In the genomic region with DNA sequence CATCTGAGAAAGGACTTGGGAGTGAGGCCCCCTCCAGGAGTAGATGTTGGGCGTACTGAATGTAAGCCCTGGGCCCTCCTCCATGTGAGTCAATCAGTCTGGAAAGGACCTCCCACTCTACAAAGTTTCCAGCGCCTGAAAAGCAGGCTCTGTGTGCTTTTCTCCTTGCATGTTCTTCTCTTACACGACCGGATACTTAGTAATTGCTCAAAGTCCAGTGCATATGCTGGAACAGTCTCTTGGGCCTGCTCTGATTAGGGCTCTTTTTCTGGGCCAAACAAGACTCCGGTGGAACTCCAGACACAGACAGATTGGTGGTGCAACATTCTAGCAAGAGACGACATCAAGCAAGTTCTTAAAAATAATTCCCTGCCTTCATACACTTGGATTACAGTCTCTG, we compare ENCODE assay signal across 27 cellular contexts.
"Had no signal": no experiment of that assay in that cellular context is flagged by ENCODE, and none has a peak within 500 bp of the region (broad histone marks: within the 10 kb centered on the region; RNA-seq: fewer than 3 reads in every experiment).

No MANE protein-coding gene starts in this region.

- DNase-seq: stimulated activated CD4-positive, alpha-beta T cell treated with anti-CD3 and anti-CD28 coated beads, Interleukin-2, amount 100 ng/mL, for 48 hours; stimulated activated CD4-positive, alpha-beta T cell treated with anti-CD3 and anti-CD28 coated beads, Interleukin-4, amount 100 ng/mL, for 1 hour; stimulated activated CD4-positive, alpha-beta T cell treated with anti-CD3 and anti-CD28 coated beads, Interleukin-4, amount 100 ng/mL, for 24 hours; stimulated activated CD4-positive, alpha-beta T cell treated with anti-CD3 and anti-CD28 coated beads, Interleukin-4, amount 100 ng/mL, for 4 hours; stimulated activated CD8-positive, alpha-beta memory T cell treated with anti-CD3 and anti-CD28 coated beads, Interleukin-4, amount 100 ng/mL, for 48 hours; stimulated activated naive B cell treated with anti-CD40 and anti-IgM and Interleukin-4, amounts not matched to agents 10 μg/mL and 1 μg/mL and 100 μg/mL, for 72 hours; stimulated activated naive CD4-positive, alpha-beta T cell; stimulated activated naive CD4-positive, alpha-beta T cell treated with Interleukin-2 at 50 U/mL for 16 hours; stimulated activated naive CD8-positive, alpha-beta T cell treated with anti-CD3 and anti-CD28 coated beads, Interleukin-15, amount 100 ng/mL, for 72 hours; stimulated activated naive CD8-positive, alpha-beta T cell treated with anti-CD3 and anti-CD28 coated beads, Interleukin-15, Interleukin-2, amounts not matched to agents 100 U/mL and 50 U/mL, for 24 hours; stomach; substantia nigra; testis; thyroid gland; tibial artery; transverse colon; trophoblast cell; upper lobe of left lung; upper lobe of right lung; uterus had no signal

- FAIRE-seq: urothelium cell line had no signal

- H3K4me1 ChIP-seq: suprapubic skin, testis, thyroid gland, tibial artery, tibial nerve, upper lobe of left lung, upper lobe of right lung, uterus, vagina had no signal

- H3K27ac ChIP-seq: suprapubic skin, testis, thoracic aorta, thyroid gland, tibial artery, tibial nerve, upper lobe of left lung, upper lobe of right lung, uterus, vagina had no signal

- ATAC-seq: stimulated activated effector memory CD8-positive, alpha-beta T cell treated with anti-CD3 and anti-CD28 coated beads, Interleukin-12 subunit alpha, Interleukin-12 subunit beta, amount 100 ng/mL, for 72 hours; stimulated activated memory B cell treated with anti-CD40 and anti-IgM and Interleukin-4, amounts not matched to agents 10 μg/mL and 1 μg/mL and 100 μg/mL, for 72 hours; stimulated activated naive B cell treated with anti-CD40 and anti-IgM and Interleukin-4, amounts not matched to agents 10 μg/mL and 1 μg/mL and 100 μg/mL, for 72 hours; stimulated activated naive CD8-positive, alpha-beta T cell treated with anti-CD3 and anti-CD28 coated beads, Interleukin-15, amount 100 ng/mL, for 72 hours; stimulated activated naive CD8-positive, alpha-beta T cell treated with anti-CD3 and anti-CD28 coated beads, Interleukin-15, Interleukin-2, amounts not matched to agents 100 U/mL and 50 U/mL, for 24 hours; upper lobe of right lung had no signal

- H3K9me3 ChIP-seq: stomach, suprapubic skin, testis, thoracic aorta, thyroid gland, tibial artery, tibial nerve, transverse colon, upper lobe of left lung, upper lobe of right lung, uterus, vagina had no signal

- H3K4me3 ChIP-seq: stomach, suprapubic skin, testis, thoracic aorta, thyroid gland, tibial artery, tibial nerve, transverse colon, upper lobe of left lung, upper lobe of right lung, uterus, vagina had no signal

- H3K36me3 ChIP-seq: stomach, suprapubic skin, thoracic aorta, thyroid gland, tibial artery, tibial nerve, transverse colon, upper lobe of left lung, upper lobe of right lung, uterus, vagina had no signal

- H3K27me3 ChIP-seq: stomach, suprapubic skin, testis, thyroid gland, tibial artery, tibial nerve, transverse colon, upper lobe of left lung, upper lobe of right lung, uterus, vagina had no signal
